Comparison of ENCODE assay signal across 11 cellular contexts in genomic region chr11:6656936-6657335, GRCh38. TPM values are rescaled to one million over a fixed set of nuclear protein-coding genes. Genes with fewer than 3 reads are reported as not detected.
DNase-seq lines count a peak whose midpoint lies in the region; ATAC-seq, FAIRE-seq and TF ChIP-seq lines count a peak whose summit lies in the region.
"Had no signal": no experiment of that assay in that cellular context is flagged by ENCODE, and none has a peak within 500 bp of the region (broad histone marks: within the 10 kb centered on the region; RNA-seq: fewer than 3 reads in every experiment).

No MANE protein-coding gene starts in this region.

- H3K27ac ChIP-seq in gastroesophageal sphincter, result peak overlapping the region in 3 of 4 donors; percentile 4 to 86 (median 83)
- no peak overlapping the region for H3K27ac ChIP-seq in psoas muscle

- WGBS in gastroesophageal sphincter (ENCODE audit: low coverage in 1 of 2), 2 donors, result 46 to 67% methylated on average over 3 to 5 of the region's 5 CpGs
- WGBS in psoas muscle, 3 donors, result 69 to 75% (median 74%) methylated on average over 5 of the region's 5 CpGs

- peaks cover 12% of the 10 kb centered on the region for H3K4me1 Mint-ChIP-seq in osteocyte (ENCODE audit: unreplicated experiment)

- TF ChIP-seq CTCF in GM13977 (IDR thresholded peaks at IDR 0.05; ENCODE audit: extremely low read depth, insufficient read depth, missing control alignments), result no peak
- no peak for TF ChIP-seq CTCF in gastroesophageal sphincter (IDR thresholded peaks at IDR 0.05)
- no peak for TF ChIP-seq CTCF in osteocyte (IDR thresholded peaks at IDR 0.05)
- no peak for TF ChIP-seq CTCF in psoas muscle (IDR thresholded peaks at IDR 0.05)

- H3K4me1 ChIP-seq in gastroesophageal sphincter (peaks cover 0 to 48% (median 3%) of the 10 kb centered on the region in 3 donors), psoas muscle (no peaks in the 10 kb centered on the region)

- DNase-seq in GM13977 (ENCODE audit: low spot score) (peak; percentile 13), NCI-H2227 treated with DMSO at 0.1 percent for 48 hours (lab: John Stamatoyannopoulos, UW) (peak; percentile 20), osteocyte (ENCODE audit: extremely low spot score, unreplicated experiment) (no peak), psoas muscle (no peak), H54 (ENCODE audit: insufficient read length, low spot score) (no peak)
- DNase-seq: activated gamma-delta T cell, cerebellar nuclear complex, NCI-H2081 had no signal

- H3K27ac Mint-ChIP-seq in osteocyte (ENCODE audit: unreplicated experiment), result no peak overlapping the region

- H3K9me3 ChIP-seq in gastroesophageal sphincter (no peaks in the 10 kb centered on the region), psoas muscle (no peaks in the 10 kb centered on the region)

- H3K4me3 Mint-ChIP-seq in osteocyte (ENCODE audit: unreplicated experiment), result peak overlapping the region; percentile 82

- TF ChIP-seq EP300 in gastroesophageal sphincter (IDR thresholded peaks at IDR 0.05), result no peak

- no peaks in the 10 kb centered on the region for H3K9me3 Mint-ChIP-seq in osteocyte (ENCODE audit: unreplicated experiment)

- ATAC-seq in gastroesophageal sphincter (no peak), psoas muscle (no peak), HG02623 (IDR thresholded peaks at IDR 0.05; ENCODE audit: unreplicated experiment) (no peak)
- ATAC-seq in activated CD4-positive, CD25-positive, alpha-beta regulatory T cell treated with anti-CD3 and anti-CD28 coated beads, Interleukin-2, amount 50 U/mL, for 24 hours, result no peak

- no peak for TF ChIP-seq POLR2A in gastroesophageal sphincter (IDR thresholded peaks at IDR 0.05)
- TF ChIP-seq POLR2A in H54 (IDR thresholded peaks at IDR 0.05; ENCODE audit: low read depth, low read length), result no peak

- intact Hi-C loops in psoas muscle (cut with DNase I), result no loop called here

- no peak overlapping the region for H3K4me3 ChIP-seq in gastroesophageal sphincter
- no peak overlapping the region for H3K4me3 ChIP-seq in psoas muscle

- H3K36me3 ChIP-seq in gastroesophageal sphincter, result no peaks in the 10 kb centered on the region
- H3K36me3 ChIP-seq in psoas muscle (ENCODE audit: insufficient read depth in 1 of 2, low read depth in 1 of 2), result no peaks in the 10 kb centered on the region

- no peak for FAIRE-seq in H54 (lab: Jason Lieb, UNC)

- H3K27me3 ChIP-seq in gastroesophageal sphincter, result no peaks in the 10 kb centered on the region
- H3K27me3 ChIP-seq in psoas muscle (ENCODE audit: insufficient read depth in 3 of 3, low read length in 2 of 3), result peaks cover 0 to 27% (median 9%) of the 10 kb centered on the region in 3 donors

- in situ Hi-C loops in GM13977 (cut with MboI; ENCODE audit: low pct_unique_long_range_greater_than_20kb, low sequenced_read_pairs, unreplicated experiment), result no loop called here

- H3K27me3 Mint-ChIP-seq in osteocyte (ENCODE audit: unreplicated experiment), result no peaks in the 10 kb centered on the region

- H3K36me3 Mint-ChIP-seq in osteocyte (ENCODE audit: unreplicated experiment), result no peaks in the 10 kb centered on the region

RNA-seq across cellular contexts. Expression of gene DCHS1, which starts 1.3 kb away (rescaled TPM):
- total RNA-seq in gastroesophageal sphincter, result 10 to 100 TPM; 22.2 to 59.8 (median 37.8) TPM
- 63.0 and 63.3 TPM in 2 replicates for total RNA-seq in osteocyte
- 1 to 10 TPM; 3.2 to 7.2 (median 5.4) TPM for total RNA-seq in psoas muscle
- polyA plus RNA-seq in psoas muscle, result 1 to 10 TPM in 2 of 3 donors, under 1 TPM in 1; 0.98 to 1.7 (median 1.1) TPM

RNA-seq across cellular contexts. Expression of gene MRPL17, which starts 26.2 kb away (rescaled TPM):
- 10 to 100 TPM; 12.6 to 35.0 (median 18.6) TPM for total RNA-seq in gastroesophageal sphincter
- total RNA-seq in osteocyte, result 47.8 and 49.8 TPM in 2 replicates
- total RNA-seq in psoas muscle, result 10 to 100 TPM; 27.2 to 44.8 (median 38.8) TPM
- polyA plus RNA-seq in psoas muscle, result 10 to 100 TPM; 43.0 to 95.6 (median 47.0) TPM

RNA-seq across cellular contexts. Expression of gene TPP1, which starts 37.7 kb away (rescaled TPM):
- total RNA-seq in gastroesophageal sphincter, result 10 to 100 TPM; 67.6 to 84.4 (median 76.9) TPM
- 157 and 171 TPM in 2 replicates for total RNA-seq in osteocyte
- 10 to 100 TPM; 28.0 to 50.2 (median 35.8) TPM for total RNA-seq in psoas muscle
- polyA plus RNA-seq in psoas muscle, result 10 to 100 TPM; 11.8 to 30.0 (median 21.6) TPM

RNA-seq across cellular contexts. Expression of gene TAF10, which starts 44.9 kb away (rescaled TPM):
- total RNA-seq in gastroesophageal sphincter (10 to 100 TPM; 21.7 to 41.1 (median 35.4) TPM), osteocyte (93.4 and 100 TPM in 2 replicates), psoas muscle (100 to 1,000 TPM in 2 of 4 donors, 10 to 100 TPM in 2; 70.4 to 119 (median 99.5) TPM)
- polyA plus RNA-seq in psoas muscle, result 10 to 100 TPM; 67.0 to 80.3 (median 67.1) TPM

RNA-seq across cellular contexts. Expression of gene ILK, which starts 53.4 kb away (rescaled TPM):
- total RNA-seq in gastroesophageal sphincter (100 to 1,000 TPM; 395 to 658 (median 466) TPM), osteocyte (192 and 209 TPM in 2 replicates), psoas muscle (10 to 100 TPM; 68.3 to 96.6 (median 84.3) TPM)
- 100 to 1,000 TPM in 2 of 3 donors, 10 to 100 TPM in 1; 75.8 to 173 (median 104) TPM for polyA plus RNA-seq in psoas muscle

Comparison
In these comparisons a context has a peak if more than half of its experiments do, and no peak if none do; other contexts are left out.
1. DNase-seq: peak in GM13977 (single experiment) and NCI-H2227 treated with DMSO at 0.1 percent for 48 hours (single experiment); none in osteocyte (single experiment), psoas muscle (0 of 2) and H54 (single experiment).